In the genomic region with DNA sequence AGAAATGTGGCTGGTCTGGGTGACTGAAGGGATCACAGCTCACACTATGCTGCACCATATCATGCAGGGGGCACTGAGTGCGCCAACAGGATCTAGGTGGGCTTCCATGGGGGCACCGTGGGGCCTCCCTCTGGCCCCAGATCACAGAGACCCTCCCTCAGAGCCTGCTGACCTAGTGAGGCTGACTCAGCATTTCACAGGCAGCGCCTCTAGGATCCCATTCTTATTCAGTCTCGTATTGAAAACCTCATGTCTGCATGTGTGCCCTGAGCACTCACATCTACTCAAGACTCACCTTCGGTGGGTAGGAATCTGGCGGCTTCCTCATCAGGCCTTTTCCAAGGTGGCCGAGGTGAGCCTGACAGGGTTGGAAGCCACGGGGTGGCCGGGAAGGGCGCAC, we compare ENCODE assay signal across 16 cellular contexts.
DNase-seq lines count a peak whose midpoint lies in the region; ATAC-seq and TF ChIP-seq lines count a peak whose summit lies in the region.
"Had no signal": no experiment of that assay in that cellular context is flagged by ENCODE, and none has a peak within 500 bp of the region (broad histone marks: within the 10 kb centered on the region; RNA-seq: fewer than 3 reads in every experiment).

No MANE protein-coding gene starts in this region.

- no peak overlapping the region for H2AFZ ChIP-seq in OCI-LY3 (ENCODE audit: low read depth, low read length)
- no peak overlapping the region for H2AFZ ChIP-seq in osteoblast (ENCODE audit: low read length)

- ATAC-seq in CD4-positive, CD25-positive, alpha-beta regulatory T cell (ENCODE audit: low read depth in 2 of 2), result no peak

- TF ChIP-seq POLR2A in thyroid gland (IDR thresholded peaks at IDR 0.05), result no peak

- DNase-seq in CD4-positive, CD25-positive, alpha-beta regulatory T cell, result no peak
- DNase-seq in osteoblast (ENCODE audit: insufficient read length, low spot score, missing footprints) (peak; percentile 34), KBM-7 (no peak), thyroid gland (no peak), A673 (ENCODE audit: low spot score) (no peak)
- DNase-seq: H7, NCI-H1048, NCI-H1417, NCI-H1694, NCI-H2029 treated with DMSO at 0.1 percent for 48 hours, NCI-H2227 treated with DMSO at 0.1 percent for 48 hours, NCI-H526 treated with DMSO at 0.1 percent for 48 hours, SIG-M5 had no signal

- H3K27me3 Mint-ChIP-seq in CD4-positive, CD25-positive, alpha-beta regulatory T cell, result no peaks in the 10 kb centered on the region
- H3K27me3 Mint-ChIP-seq in dendritic cell treated with granulocyte-macrophage colony-stimulating factor and Interleukin-4, amounts not matched to agents 40 ng/mL and 50 ng/mL, for 4 days, result no peaks in the 10 kb centered on the region

- peaks cover 8% of the 10 kb centered on the region for H3K36me3 ChIP-seq in CD4-positive, CD25-positive, alpha-beta regulatory T cell (ENCODE audit: control insufficient read depth, insufficient read depth, low read length)
- H3K36me3 ChIP-seq in OCI-LY3 (replicated peaks; ENCODE audit: low read depth, low read length) (peaks cover 28% of the 10 kb centered on the region), osteoblast (ENCODE audit: insufficient read depth, low read length) (peaks cover 89% of the 10 kb centered on the region), thyroid gland (no peaks in the 10 kb centered on the region), A673 (ENCODE audit: insufficient read depth, low read length, poor library complexity, severe bottlenecking) (no peaks in the 10 kb centered on the region)

- H3K4me2 ChIP-seq in OCI-LY3 (ENCODE audit: low read length) (peak overlapping the region; percentile 60), osteoblast (ENCODE audit: insufficient read depth, low read length) (no peak overlapping the region)

- H3K36me3 Mint-ChIP-seq in CD4-positive, CD25-positive, alpha-beta regulatory T cell, result peaks cover 4% of the 10 kb centered on the region
- peaks cover 7% of the 10 kb centered on the region for H3K36me3 Mint-ChIP-seq in dendritic cell treated with granulocyte-macrophage colony-stimulating factor and Interleukin-4, amounts not matched to agents 40 ng/mL and 50 ng/mL, for 4 days (ENCODE audit: low read depth)

- no peak for TF ChIP-seq CTCF in OCI-LY3 (IDR thresholded peaks at IDR 0.05; ENCODE audit: low read depth, low read length)
- TF ChIP-seq CTCF in osteoblast (IDR thresholded peaks at IDR 0.05; ENCODE audit: extremely low read depth, low read depth, low read length), result no peak
- no peak for TF ChIP-seq CTCF in thyroid gland (IDR thresholded peaks at IDR 0.05)
- TF ChIP-seq CTCF in A673 (conservative IDR thresholded peaks at IDR 0.05; ENCODE audit: low read depth, low read length), result no peak

- 75 to 89% methylated on average over 5 to 10 of the region's 10 CpGs for WGBS in thyroid gland, 2 donors

- in situ Hi-C loops in KBM-7 (cut with MboI; ENCODE audit: low pct_unique_long_range_greater_than_20kb, low sequenced_read_pairs), result no loop called here

- H4K20me1 ChIP-seq in OCI-LY3 (ENCODE audit: insufficient read depth, low read length) (no peaks in the 10 kb centered on the region), osteoblast (ENCODE audit: insufficient read depth, low read length) (no peaks in the 10 kb centered on the region)

- H3K4me3 Mint-ChIP-seq in CD4-positive, CD25-positive, alpha-beta regulatory T cell, result no peak overlapping the region
- H3K4me3 Mint-ChIP-seq in dendritic cell treated with granulocyte-macrophage colony-stimulating factor and Interleukin-4, amounts not matched to agents 40 ng/mL and 50 ng/mL, for 4 days, result no peak overlapping the region

- no peaks in the 10 kb centered on the region for H3K79me2 ChIP-seq in OCI-LY3 (ENCODE audit: low read length)
- H3K79me2 ChIP-seq in osteoblast (ENCODE audit: insufficient read depth, low read length), result no peaks in the 10 kb centered on the region

- peaks cover 0 to 6% of the 10 kb centered on the region in 2 experiments for H3K9me3 ChIP-seq in CD4-positive, CD25-positive, alpha-beta regulatory T cell (ENCODE audit: control insufficient read depth in 2 of 2, low read length in 2 of 2)
- H3K9me3 ChIP-seq in OCI-LY3 (ENCODE audit: insufficient read depth, low read length) (peaks cover 14% of the 10 kb centered on the region), osteoblast (ENCODE audit: low read depth, low read length) (peaks cover 4% of the 10 kb centered on the region), thyroid gland (no peaks in the 10 kb centered on the region), A673 (ENCODE audit: low read depth, low read length, poor library complexity, severe bottlenecking) (peaks cover 7% of the 10 kb centered on the region)

- H3K27ac Mint-ChIP-seq in CD4-positive, CD25-positive, alpha-beta regulatory T cell, result no peak overlapping the region
- H3K27ac Mint-ChIP-seq in dendritic cell treated with granulocyte-macrophage colony-stimulating factor and Interleukin-4, amounts not matched to agents 40 ng/mL and 50 ng/mL, for 4 days, result peak overlapping the region; percentile 53

- CTCF ChIA-PET in A673 (lab: Charles Lee), result no interaction called here

- H3K4me1 Mint-ChIP-seq in CD4-positive, CD25-positive, alpha-beta regulatory T cell, result peaks cover 15 to 30% (median 24%) of the 10 kb centered on the region in 4 donors
- H3K4me1 Mint-ChIP-seq in dendritic cell treated with granulocyte-macrophage colony-stimulating factor and Interleukin-4, amounts not matched to agents 40 ng/mL and 50 ng/mL, for 4 days (ENCODE audit: low read depth), result peaks cover 55% of the 10 kb centered on the region

- H3K27me3 ChIP-seq in CD4-positive, CD25-positive, alpha-beta regulatory T cell (ENCODE audit: control insufficient read depth, insufficient read depth, low read length), result no peaks in the 10 kb centered on the region
- H3K27me3 ChIP-seq in OCI-LY3 (ENCODE audit: low read depth, low read length), result no peaks in the 10 kb centered on the region
- no peaks in the 10 kb centered on the region for H3K27me3 ChIP-seq in osteoblast (ENCODE audit: insufficient read depth, low read length)
- H3K27me3 ChIP-seq in thyroid gland, result no peaks in the 10 kb centered on the region
- H3K27me3 ChIP-seq in A673 (replicated peaks; ENCODE audit: insufficient read depth, low read depth, low read length, poor library complexity), result no peaks in the 10 kb centered on the region

- H3K27ac ChIP-seq in CD4-positive, CD25-positive, alpha-beta regulatory T cell (ENCODE audit: insufficient read depth, low read length, poor library complexity, severe bottlenecking), result peak overlapping the region; percentile 19
- H3K27ac ChIP-seq in OCI-LY3 (ENCODE audit: low read length) (peak overlapping the region; percentile 100), osteoblast (ENCODE audit: low read depth, low read length) (no peak overlapping the region), thyroid gland (no peak overlapping the region), A673 (ENCODE audit: low read depth, low read length, poor library complexity, severe bottlenecking) (no peak overlapping the region)
- H3K27ac ChIP-seq: SK-N-MC had no signal

- intact Hi-C loops in dendritic cell treated with granulocyte-macrophage colony-stimulating factor and Interleukin-4, amounts not matched to agents 40 ng/mL and 50 ng/mL, for 4 days (cut with micrococcal nuclease), result no loop called here
- intact Hi-C loops in thyroid gland (cut with DNase I), result no loop called here
- intact Hi-C loops in A673 (cut with micrococcal nuclease; ENCODE audit: unreplicated experiment), result no loop called here

- H3K9me3 Mint-ChIP-seq in CD4-positive, CD25-positive, alpha-beta regulatory T cell, result peaks cover 0 to 5% (median 2%) of the 10 kb centered on the region in 7 donors
- H3K9me3 Mint-ChIP-seq in dendritic cell treated with granulocyte-macrophage colony-stimulating factor and Interleukin-4, amounts not matched to agents 40 ng/mL and 50 ng/mL, for 4 days, result peaks cover 9% of the 10 kb centered on the region

- POLR2A ChIA-PET in A673 (lab: Charles Lee; ENCODE audit: low non-redundant PET), result no interaction called here

- peak overlapping the region; percentile 65 for H3K9ac ChIP-seq in OCI-LY3 (ENCODE audit: low read length)

- peaks cover 19% of the 10 kb centered on the region for H3K4me1 ChIP-seq in CD4-positive, CD25-positive, alpha-beta regulatory T cell (ENCODE audit: control insufficient read depth, insufficient read depth, low read length, poor library complexity, severe bottlenecking)
- H3K4me1 ChIP-seq in OCI-LY3 (ENCODE audit: low read length) (peaks cover 79% of the 10 kb centered on the region), osteoblast (ENCODE audit: insufficient read depth, low read length) (peaks cover 5% of the 10 kb centered on the region), thyroid gland (peaks cover 9 to 15% of the 10 kb centered on the region in 2 donors), A673 (ENCODE audit: insufficient read depth, low read length, poor library complexity, severe bottlenecking) (no peaks in the 10 kb centered on the region)

- no TSS peak for BruUV-seq in A673 (replicated peaks; lab: Mats Ljungman, UMichigan)

- no peak overlapping the region for H3K4me3 ChIP-seq in CD4-positive, CD25-positive, alpha-beta regulatory T cell (ENCODE audit: low read depth, low read length)
- H3K4me3 ChIP-seq in OCI-LY3 (ENCODE audit: low read length), result 0 out of 2 replicates have a peak overlapping the region, but pooled peaks have one; percentile 10
- no peak overlapping the region for H3K4me3 ChIP-seq in osteoblast (ENCODE audit: insufficient read depth, low read length)
- no peak overlapping the region for H3K4me3 ChIP-seq in thyroid gland (replicated peaks in 1 of 3)
- H3K4me3 ChIP-seq in A673 (ENCODE audit: low read depth, low read length, poor library complexity, severe bottlenecking), result no peak overlapping the region
- H3K4me3 ChIP-seq: SK-N-MC had no signal

Comparison
In these comparisons a context has a peak if more than half of its experiments do, and no peak if none do; other contexts are left out.
1. H3K27ac ChIP-seq: peak in CD4-positive, CD25-positive, alpha-beta regulatory T cell (single experiment) and OCI-LY3 (single experiment); none in osteoblast (single experiment), thyroid gland (0 of 3) and A673 (single experiment).